In the genomic region with DNA sequence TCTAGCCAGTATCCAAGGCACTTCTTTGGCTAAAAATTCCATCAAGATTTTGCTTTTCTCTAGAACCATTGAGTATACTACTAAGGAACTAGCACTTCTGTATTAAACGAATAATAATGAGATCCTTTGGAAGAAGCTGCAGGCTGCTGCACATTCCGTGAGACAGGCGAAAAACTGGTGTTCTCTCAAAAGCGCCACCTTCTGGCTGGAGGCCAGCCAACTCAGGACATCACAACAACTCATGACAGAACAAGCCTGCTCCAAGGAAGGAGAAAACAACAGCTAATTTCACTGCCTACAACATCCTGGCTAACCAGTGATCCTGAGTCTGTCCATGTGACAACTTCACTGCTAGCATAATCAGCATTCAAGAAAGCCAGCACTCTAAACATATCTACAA, we compare ENCODE assay signal across 8 cellular contexts.
DNase-seq lines count a peak whose midpoint lies in the region; ATAC-seq and TF ChIP-seq lines count a peak whose summit lies in the region.

No MANE protein-coding gene starts in this region.

- H3K27me3 ChIP-seq in prostate gland (replicated peaks; ENCODE audit: insufficient read depth), result no peaks in the 10 kb centered on the region

- H3K4me3 ChIP-seq in fibroblast of the aortic adventitia (ENCODE audit: low read depth, low read length) (no peak overlapping the region), prostate gland (no peak overlapping the region)

- H3K36me3 Mint-ChIP-seq in natural killer cell, result no peaks in the 10 kb centered on the region

- no peaks in the 10 kb centered on the region for H3K9me3 ChIP-seq in prostate gland

- no peak overlapping the region for H3K4me3 Mint-ChIP-seq in natural killer cell

- intact Hi-C loops in prostate gland (cut with DNase I) (no loop called here), natural killer cell (cut with micrococcal nuclease) (no loop called here)

- no peak for TF ChIP-seq POLR2A in prostate gland (IDR thresholded peaks at IDR 0.05)

- ATAC-seq in HG02943 (IDR thresholded peaks at IDR 0.05; ENCODE audit: low read depth, unreplicated experiment) (peak; percentile 65), natural killer cell (no peak)

- H3K36me3 ChIP-seq in prostate gland, result no peaks in the 10 kb centered on the region

- DNase-seq in NOMO-1 treated with dmso at 0.1 percent for 144 hours (lab: John Stamatoyannopoulos, UW; ENCODE audit: unreplicated experiment) (peak; percentile 2), NOMO-1 treated with DMSO at 0.1 percent for 48 hours (lab: John Stamatoyannopoulos, UW; ENCODE audit: unreplicated experiment) (no peak), T-helper 9 cell (peak; percentile 13), fibroblast of the aortic adventitia (ENCODE audit: low read depth) (peak; percentile 12), prostate gland (ENCODE audit: low spot score) (no peak), natural killer cell (no peak)
- peak; percentile 1 for DNase-seq in stimulated activated naive CD4-positive, alpha-beta T cell treated with Interleukin-2 at 50 U/mL for 16 hours (lab: John Stamatoyannopoulos, UW)

- no peak overlapping the region for H3K27ac ChIP-seq in prostate gland

- no peak overlapping the region for H3K27ac Mint-ChIP-seq in natural killer cell

- no peaks in the 10 kb centered on the region for H3K4me1 Mint-ChIP-seq in natural killer cell

- H3K27me3 Mint-ChIP-seq in natural killer cell (ENCODE audit: low read depth in 2 of 2), result peaks cover 4 to 7% of the 10 kb centered on the region in 2 donors

- no peaks in the 10 kb centered on the region for H3K4me1 ChIP-seq in prostate gland (replicated peaks)

- peaks cover 3 to 5% of the 10 kb centered on the region in 2 donors for H3K9me3 Mint-ChIP-seq in natural killer cell

- WGBS in prostate gland, result 55% methylated on average over 4 of the region's 4 CpGs

- TF ChIP-seq CTCF in fibroblast of the aortic adventitia (IDR thresholded peaks at IDR 0.05; ENCODE audit: insufficient read depth, low read length) (no peak), prostate gland (IDR thresholded peaks at IDR 0.05) (no peak), natural killer cell (IDR thresholded peaks at IDR 0.05) (no peak)

Comparison
In these comparisons a context has a peak if more than half of its experiments do, and no peak if none do; other contexts are left out.
1. DNase-seq: peak in NOMO-1 treated with dmso at 0.1 percent for 144 hours (single experiment), T-helper 9 cell (single experiment), fibroblast of the aortic adventitia (single experiment) and stimulated activated naive CD4-positive, alpha-beta T cell treated with Interleukin-2 at 50 U/mL for 16 hours (single experiment); none in NOMO-1 treated with DMSO at 0.1 percent for 48 hours (single experiment), prostate gland (single experiment) and natural killer cell (single experiment).